Comparison of ENCODE assay signal across 20 cellular contexts in the genomic region with DNA sequence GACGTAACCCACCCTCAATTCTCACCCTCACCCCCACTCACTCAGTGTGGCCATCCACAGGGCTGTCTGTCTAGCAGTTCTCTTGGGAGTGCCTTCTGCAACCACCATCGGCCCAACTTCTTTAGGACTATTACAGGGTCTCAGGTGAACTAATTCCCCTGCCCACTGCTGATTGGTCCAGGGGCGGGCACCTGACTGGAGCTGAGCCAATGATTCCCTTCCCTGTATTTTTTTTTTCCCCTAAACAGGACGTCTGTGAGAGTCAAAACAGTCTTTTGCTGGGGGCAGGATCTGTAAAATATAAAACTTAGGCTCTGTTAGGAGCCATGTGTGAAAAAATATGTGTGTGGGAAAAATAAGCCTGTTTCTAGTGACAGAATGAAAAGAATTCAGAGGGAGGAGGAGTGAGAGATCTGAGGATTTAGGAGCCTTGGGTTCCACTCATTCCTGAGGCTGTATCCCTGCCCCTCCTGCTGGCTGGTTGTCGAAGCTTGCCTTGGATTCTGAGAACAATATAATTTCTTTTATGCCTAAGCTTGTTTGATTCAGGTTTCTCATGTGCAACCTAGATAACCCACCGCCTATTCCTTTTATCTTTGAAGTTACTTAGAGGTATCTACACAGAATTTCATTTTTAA.
DNase-seq lines count a peak whose midpoint lies in the region; ATAC-seq, FAIRE-seq and TF ChIP-seq lines count a peak whose summit lies in the region.
"Had no signal": no experiment of that assay in that cellular context is flagged by ENCODE, and none has a peak within 500 bp of the region (broad histone marks: within the 10 kb centered on the region; RNA-seq: fewer than 3 reads in every experiment).

No MANE protein-coding gene starts in this region.

- H3K36me3 ChIP-seq in GM23338 (ENCODE audit: insufficient read depth), result no peaks in the 10 kb centered on the region
- no peaks in the 10 kb centered on the region for H3K36me3 ChIP-seq in endodermal cell (ENCODE audit: control insufficient read depth, insufficient read depth, low read length)
- no peaks in the 10 kb centered on the region for H3K36me3 ChIP-seq in ovary

- ATAC-seq in A549, result peak in 1 of 2 experiments; percentile 39; a peak in 1 of 6 replicates
- no peak for ATAC-seq in GM23338
- no peak for ATAC-seq in stimulated activated naive CD8-positive, alpha-beta T cell treated with anti-CD3 and anti-CD28 coated beads, Interleukin-15, amount 100 ng/mL, for 72 hours
- ATAC-seq in HG02763 (IDR thresholded peaks at IDR 0.05; ENCODE audit: unreplicated experiment), result no peak

- H2AFZ ChIP-seq in GM23338, result no peak overlapping the region

- H3K4me2 ChIP-seq in A549, result no peak overlapping the region
- no peak overlapping the region for H3K4me2 ChIP-seq in GM23338
- H3K4me2 ChIP-seq: BLaER1 had no signal

- no peak for TF ChIP-seq EP300 in A549 (IDR thresholded peaks at IDR 0.05)
- no peak for TF ChIP-seq EP300 in ovary (IDR thresholded peaks at IDR 0.05)

- H3K4me1 ChIP-seq in A549 (peaks cover 7% of the 10 kb centered on the region), GM23338 (ENCODE audit: insufficient read depth) (no peaks in the 10 kb centered on the region), endodermal cell (ENCODE audit: control insufficient read depth, insufficient read depth, low read length) (no peaks in the 10 kb centered on the region), ovary (ENCODE audit: insufficient read depth) (no peaks in the 10 kb centered on the region)
- H3K4me1 ChIP-seq: BLaER1 had no signal

- peaks cover 6% of the 10 kb centered on the region; the same call in 2 of the 3 replicates for H3K4me1 Mint-ChIP-seq in GM23338
- no peaks in the 10 kb centered on the region for H3K4me1 Mint-ChIP-seq in endodermal cell
- peaks cover 12% of the 10 kb centered on the region for H3K4me1 Mint-ChIP-seq in mesothelial cell of epicardium
- no peaks in the 10 kb centered on the region for H3K4me1 Mint-ChIP-seq in stimulated activated naive CD8-positive, alpha-beta T cell treated with anti-CD3 and anti-CD28 coated beads, Interleukin-15, amount 100 ng/mL, for 72 hours
- H3K4me1 Mint-ChIP-seq: CD4-positive, alpha-beta memory T cell had no signal

- H3K9me3 Mint-ChIP-seq in GM23338 (peaks cover 8% of the 10 kb centered on the region), endodermal cell (peaks cover 9% of the 10 kb centered on the region), mesothelial cell of epicardium (peaks cover 10% of the 10 kb centered on the region)
- H3K9me3 Mint-ChIP-seq in stimulated activated naive CD8-positive, alpha-beta T cell treated with anti-CD3 and anti-CD28 coated beads, Interleukin-15, amount 100 ng/mL, for 72 hours, result peaks cover 0 to 19% of the 10 kb centered on the region in 2 donors

- intact Hi-C loops in ovary (cut with DNase I), result no loop called here

- POLR2A ChIA-PET in A549 (lab: Yijun Ruan, JAX), result no interaction called here

- no peak overlapping the region for H3K9ac ChIP-seq in endodermal cell (ENCODE audit: extremely low read depth, low read length, poor library complexity, severe bottlenecking)
- H3K9ac ChIP-seq: BLaER1 had no signal

- TF ChIP-seq RAD21 in A549 (conservative IDR thresholded peaks at IDR 0.05 in 1 of 2, IDR thresholded peaks at IDR 0.05 in 1 of 2), result no peak

- H3K9me2 ChIP-seq in GM23338 (ENCODE audit: insufficient read depth), result peaks cover 22% of the 10 kb centered on the region

- TF ChIP-seq POLR2A in A549 (IDR thresholded peaks at IDR 0.05; ENCODE audit: low read length) (no peak), ovary (IDR thresholded peaks at IDR 0.05) (no peak)

- H3K4me3 ChIP-seq in A549 (no peak overlapping the region), GM23338 (no peak overlapping the region), endodermal cell (ENCODE audit: low read length) (no peak overlapping the region), ovary (no peak overlapping the region)
- H3K4me3 ChIP-seq: BLaER1 had no signal

- no peaks in the 10 kb centered on the region for H3K27me3 ChIP-seq in GM23338 (ENCODE audit: insufficient read depth)
- H3K27me3 ChIP-seq in endodermal cell (ENCODE audit: control insufficient read depth, insufficient read depth, low read length, poor library complexity, severe bottlenecking), result no peaks in the 10 kb centered on the region
- no peaks in the 10 kb centered on the region for H3K27me3 ChIP-seq in ovary
- H3K27me3 ChIP-seq: BLaER1 had no signal

- no peak for FAIRE-seq in A549 (lab: Jason Lieb, UNC)

- no peak for TF ChIP-seq CTCF in A549 (IDR thresholded peaks at IDR 0.05)
- 0 out of 4 replicates have a peak, but pooled peaks of 1 of the 2 experiments have one; percentile 7 for TF ChIP-seq CTCF in GM23338 (conservative IDR thresholded peaks at IDR 0.05; ENCODE audit: low read depth in 2 of 2)
- TF ChIP-seq CTCF in endodermal cell (conservative IDR thresholded peaks at IDR 0.05), result peak; percentile 34
- no peak for TF ChIP-seq CTCF in mesothelial cell of epicardium (IDR thresholded peaks at IDR 0.05; ENCODE audit: unreplicated experiment)
- no peak for TF ChIP-seq CTCF in ovary (IDR thresholded peaks at IDR 0.05)

- H3K36me3 Mint-ChIP-seq in GM23338 (ENCODE audit: low read depth), result no peaks in the 10 kb centered on the region; the same call in 2 of the 3 replicates
- no peaks in the 10 kb centered on the region for H3K36me3 Mint-ChIP-seq in endodermal cell (ENCODE audit: low read depth)
- H3K36me3 Mint-ChIP-seq in mesothelial cell of epicardium, result peaks cover 9% of the 10 kb centered on the region
- H3K36me3 Mint-ChIP-seq: CD4-positive, alpha-beta memory T cell had no signal

- WGBS in A549 (ENCODE audit: missing lambda C conversion rate), result 47% methylated on average over 6 of the region's 6 CpGs
- 87 to 100% methylated on average over 3 to 6 of the region's 6 CpGs for WGBS in endodermal cell (ENCODE audit: insufficient coverage in 1 of 2, insufficient read length in 1 of 2), 2 experiments
- WGBS in ovary, 3 donors, result 41 to 47% (median 43%) methylated on average over 6 of the region's 6 CpGs

- DNase-seq in A549 (ENCODE audit: low read depth in 1 of 2, low spot score in 1 of 2) (no peak), GM23338 (ENCODE audit: low spot score) (peak; percentile 17), endodermal cell (no peak), mesothelial cell of epicardium (ENCODE audit: low spot score in 2 of 2, unreplicated experiment in 2 of 2) (no peak), ovary (no peak), EL (no peak)
- DNase-seq in stimulated activated naive CD8-positive, alpha-beta T cell treated with anti-CD3 and anti-CD28 coated beads, Interleukin-15, amount 100 ng/mL, for 72 hours, result no peak
- DNase-seq: CD4-positive, alpha-beta memory T cell; DMS153; HCEC 1CT; NCI-H1105 treated with DMSO at 0.1 percent for 48 hours; NCI-H1694; NCI-H2081 treated with DMSO at 0.1 percent for 48 hours; NCI-H446 treated with DMSO at 0.1 percent for 48 hours; NCI-H69; Right ventricle myocardium superior; SW 1271 had no signal

- H3K4me3 Mint-ChIP-seq in GM23338, result no peak overlapping the region
- no peak overlapping the region for H3K4me3 Mint-ChIP-seq in endodermal cell
- H3K4me3 Mint-ChIP-seq in mesothelial cell of epicardium, result no peak overlapping the region
- H3K4me3 Mint-ChIP-seq in stimulated activated naive CD8-positive, alpha-beta T cell treated with anti-CD3 and anti-CD28 coated beads, Interleukin-15, amount 100 ng/mL, for 72 hours, result no peak overlapping the region
- H3K4me3 Mint-ChIP-seq: CD4-positive, alpha-beta memory T cell had no signal

- no peaks in the 10 kb centered on the region for H3K9me3 ChIP-seq in A549
- no peaks in the 10 kb centered on the region for H3K9me3 ChIP-seq in endodermal cell (ENCODE audit: control insufficient read depth, low read length)
- H3K9me3 ChIP-seq in ovary, result no peaks in the 10 kb centered on the region

- peaks cover 4% of the 10 kb centered on the region for H3K27me3 Mint-ChIP-seq in GM23338 (ENCODE audit: insufficient read depth, low read depth, poor library complexity)
- peaks cover 19% of the 10 kb centered on the region for H3K27me3 Mint-ChIP-seq in endodermal cell (ENCODE audit: insufficient read depth)
- no peaks in the 10 kb centered on the region for H3K27me3 Mint-ChIP-seq in mesothelial cell of epicardium (ENCODE audit: low read depth)
- H3K27me3 Mint-ChIP-seq in stimulated activated naive CD8-positive, alpha-beta T cell treated with anti-CD3 and anti-CD28 coated beads, Interleukin-15, amount 100 ng/mL, for 72 hours, result peaks cover 10% of the 10 kb centered on the region

- no peaks in the 10 kb centered on the region for H4K20me1 ChIP-seq in GM23338 (replicated peaks; ENCODE audit: insufficient read depth)
- H4K20me1 ChIP-seq: BLaER1 had no signal

- H3K27ac Mint-ChIP-seq in GM23338 (no peak overlapping the region), endodermal cell (no peak overlapping the region), mesothelial cell of epicardium (peak overlapping the region; percentile 78)
- no peak overlapping the region for H3K27ac Mint-ChIP-seq in stimulated activated naive CD8-positive, alpha-beta T cell treated with anti-CD3 and anti-CD28 coated beads, Interleukin-15, amount 100 ng/mL, for 72 hours
- H3K27ac Mint-ChIP-seq: CD4-positive, alpha-beta memory T cell had no signal

- H3F3A ChIP-seq in GM23338 (replicated peaks; ENCODE audit: low read depth), result no peaks in the 10 kb centered on the region

- no peaks in the 10 kb centered on the region for H3K79me2 ChIP-seq in GM23338 (replicated peaks; ENCODE audit: insufficient read depth)

- CTCF ChIA-PET in A549 (lab: Yijun Ruan, JAX), result interaction anchor here (1.6 kb wide), 1 partner anchor 27 kb away, joined by 3 read pairs; no protein-coding TSS in a partner anchor

- H3K27ac ChIP-seq in A549 (no peak overlapping the region; a peak in 1 of 6 replicates), GM23338 (ENCODE audit: low read depth) (no peak overlapping the region), endodermal cell (ENCODE audit: low read depth, low read length) (no peak overlapping the region), ovary (no peak overlapping the region)
- H3K27ac ChIP-seq: 22Rv1, BLaER1 had no signal

TF ChIP-seq in A549, 52 proteins besides CTCF, POLR2A, EP300 and RAD21 (continues in another document):
- TF ChIP-seq, protein P1, sequence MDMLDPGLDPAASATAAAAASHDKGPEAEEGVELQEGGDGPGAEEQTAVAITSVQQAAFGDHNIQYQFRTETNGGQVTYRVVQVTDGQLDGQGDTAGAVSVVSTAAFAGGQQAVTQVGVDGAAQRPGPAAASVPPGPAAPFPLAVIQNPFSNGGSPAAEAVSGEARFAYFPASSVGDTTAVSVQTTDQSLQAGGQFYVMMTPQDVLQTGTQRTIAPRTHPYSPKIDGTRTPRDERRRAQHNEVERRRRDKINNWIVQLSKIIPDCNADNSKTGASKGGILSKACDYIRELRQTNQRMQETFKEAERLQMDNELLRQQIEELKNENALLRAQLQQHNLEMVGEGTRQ (IDR thresholded peaks at IDR 0.05), result 0 out of 2 replicates have a peak, but pooled peaks have one; percentile 11

TF ChIP-seq in GM23338, 12 proteins besides CTCF, POLR2A, EP300 and RAD21 (continues in another document):
- TF ChIP-seq POLR2AphosphoS5 (IDR thresholded peaks at IDR 0.05; ENCODE audit: low read depth) (no peak), EZH2 (IDR thresholded peaks at IDR 0.05; ENCODE audit: low read depth, unreplicated experiment) (no peak), ZNF114 (CRISPR knock-in tag; IDR thresholded peaks at IDR 0.05) (no peak), EZH2phosphoT487 (IDR thresholded peaks at IDR 0.05; ENCODE audit: unreplicated experiment) (no peak), ZNF331 (CRISPR knock-in tag; IDR thresholded peaks at IDR 0.05; ENCODE audit: low read depth) (no peak)
